In the genomic region with DNA sequence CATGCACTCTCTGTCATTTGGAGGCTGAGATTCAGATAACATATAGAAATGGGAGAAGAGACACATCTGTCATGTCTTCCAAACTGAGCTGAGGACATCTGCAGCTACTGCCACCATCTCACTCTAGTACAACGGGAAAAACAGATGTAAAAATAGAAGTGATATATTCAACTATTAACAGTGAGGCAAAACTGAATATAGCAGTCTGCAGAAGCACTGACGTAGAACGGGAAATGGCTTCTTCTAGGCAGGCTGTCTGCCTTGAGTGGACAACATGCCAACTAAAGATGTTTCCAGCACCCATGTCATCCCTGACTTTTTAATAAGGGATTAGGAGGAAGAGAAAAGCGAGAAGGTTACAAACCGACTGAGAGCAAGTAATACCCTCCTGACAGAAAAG, we compare ENCODE assay signal across 17 cellular contexts. TPM values are rescaled to one million over a fixed set of nuclear protein-coding genes. Genes with fewer than 3 reads are reported as not detected.
DNase-seq lines count a peak whose midpoint lies in the region; ATAC-seq and TF ChIP-seq lines count a peak whose summit lies in the region.
"Had no signal": no experiment of that assay in that cellular context is flagged by ENCODE, and none has a peak within 500 bp of the region (broad histone marks: within the 10 kb centered on the region; RNA-seq: fewer than 3 reads in every experiment).

No MANE protein-coding gene starts in this region.

- ATAC-seq in gastrocnemius medialis = peak; percentile 79 to 85
- no peak for ATAC-seq in GM21360 (IDR thresholded peaks at IDR 0.05; ENCODE audit: unreplicated experiment)
- ATAC-seq: K562, Panc1 had no signal

- intact Hi-C loops in left ventricle myocardium inferior (cut with micrococcal nuclease) (no loop called here), gastrocnemius medialis (cut with DNase I; ENCODE audit: low total_unique reads) (loop anchor here (1.0 to 2.0 kb wide), 2 partner anchors 69 to 120 kb away; no protein-coding TSS in a partner anchor)

- no peaks in the 10 kb centered on the region for H4K20me1 ChIP-seq in BLaER1 treated with 17β-estradiol and CSF1 and Interleukin-3, amounts not matched to agents 10 nM and 100 nM

- TF ChIP-seq CTCF in coronary artery (IDR thresholded peaks at IDR 0.05) (no peak), left ventricle myocardium inferior (IDR thresholded peaks at IDR 0.05; ENCODE audit: borderline replicate concordance) (no peak), gastrocnemius medialis (IDR thresholded peaks at IDR 0.05 in 4 of 5, conservative IDR thresholded peaks at IDR 0.05 in 1 of 5) (no peak)

- no peaks in the 10 kb centered on the region for H3K27me3 ChIP-seq in BLaER1 treated with 17β-estradiol and CSF1 and Interleukin-3, amounts not matched to agents 10 nM and 100 nM
- H3K27me3 ChIP-seq in left ventricle myocardium inferior (ENCODE audit: low read depth) = no peaks in the 10 kb centered on the region
- no peaks in the 10 kb centered on the region for H3K27me3 ChIP-seq in gastrocnemius medialis

- no peak overlapping the region for H3K4me3 ChIP-seq in BLaER1 treated with 17β-estradiol and CSF1 and Interleukin-3, amounts not matched to agents 10 nM and 100 nM
- H3K4me3 ChIP-seq in coronary artery (peak overlapping the region; percentile 48), left ventricle myocardium inferior (peak overlapping the region; percentile 10), gastrocnemius medialis (peak overlapping the region in 3 of 4 donors; percentile 3 to 43 (median 33))
- H3K4me3 ChIP-seq: K562 had no signal

- in situ Hi-C loops in gastrocnemius medialis (cut with MboI; ENCODE audit: low sequenced_read_pairs in 4 of 4) = no loop called here

- peaks cover 0 to 11% (median 0%) of the 10 kb centered on the region in 11 experiments; a peak in 6 of 22 replicates for H3K36me3 ChIP-seq in BLaER1 treated with 17β-estradiol and CSF1 and Interleukin-3, amounts not matched to agents 10 nM and 100 nM
- H3K36me3 ChIP-seq in left ventricle myocardium inferior (no peaks in the 10 kb centered on the region), gastrocnemius medialis (no peaks in the 10 kb centered on the region)

- H3K27ac ChIP-seq in BLaER1 treated with 17β-estradiol and CSF1 and Interleukin-3, amounts not matched to agents 10 nM and 100 nM = peak overlapping the region in 6 of 11 experiments; percentile 11 to 40 (median 30); a peak in 9 of 22 replicates
- H3K27ac ChIP-seq in coronary artery = peak overlapping the region; percentile 22 to 58
- H3K27ac ChIP-seq in left ventricle myocardium inferior (replicated peaks) = peak overlapping the region; percentile 41
- peak overlapping the region; percentile 75 to 82 (median 78) for H3K27ac ChIP-seq in gastrocnemius medialis
- H3K27ac ChIP-seq: C4-2B had no signal

- peaks cover 10 to 38% (median 17%) of the 10 kb centered on the region in 11 experiments for H3K9me3 ChIP-seq in BLaER1 treated with 17β-estradiol and CSF1 and Interleukin-3, amounts not matched to agents 10 nM and 100 nM (replicated peaks in 1 of 11)
- H3K9me3 ChIP-seq in left ventricle myocardium inferior (replicated peaks) = peaks cover 10% of the 10 kb centered on the region
- H3K9me3 ChIP-seq in gastrocnemius medialis = no peaks in the 10 kb centered on the region

- H3K9ac ChIP-seq in BLaER1 treated with 17β-estradiol and CSF1 and Interleukin-3, amounts not matched to agents 10 nM and 100 nM = peak overlapping the region in 2 of 11 experiments; percentile 2 to 4; a peak in 2 of 22 replicates

- H3K4me1 ChIP-seq in BLaER1 treated with 17β-estradiol and CSF1 and Interleukin-3, amounts not matched to agents 10 nM and 100 nM = peaks cover 14 to 45% (median 18%) of the 10 kb centered on the region in 10 experiments
- H3K4me1 ChIP-seq in left ventricle myocardium inferior (peaks cover 10% of the 10 kb centered on the region), gastrocnemius medialis (peaks cover 12 to 30% of the 10 kb centered on the region in 2 donors)

- TF ChIP-seq POLR2A in gastrocnemius medialis (IDR thresholded peaks at IDR 0.05) = no peak

- H3K4me2 ChIP-seq in BLaER1 treated with 17β-estradiol and CSF1 and Interleukin-3, amounts not matched to agents 10 nM and 100 nM = peak overlapping the region; percentile 15 to 53 (median 38); a peak in 21 of 22 replicates

- no peak for DNase-seq in coronary artery (ENCODE audit: low spot score)
- DNase-seq in left ventricle myocardium inferior = no peak
- DNase-seq in gastrocnemius medialis = no peak
- DNase-seq in NCI-H226 = no peak
- no peak for DNase-seq in NCI-H2029 treated with DMSO at 0.1 percent for 48 hours (lab: John Stamatoyannopoulos, UW)
- DNase-seq in SIG-M5 treated with dmso at 0.1 percent for 504 hours (lab: John Stamatoyannopoulos, UW; ENCODE audit: unreplicated experiment) = no peak
- DNase-seq: COR-L47, DMS153, MV-4-11, NCI-H1417 treated with DMSO at 0.1 percent for 48 hours, NCI-H2029, NCI-H524 had no signal

RNA-seq across cellular contexts. Expression of gene MRPL33, which starts 51.6 kb away (rescaled TPM):
- total RNA-seq in left ventricle myocardium inferior = 390 TPM
- total RNA-seq in gastrocnemius medialis = 100 to 1,000 TPM; 231 to 500 (median 388) TPM

Comparison
In these comparisons a context has a peak if more than half of its experiments do, and no peak if none do; other contexts are left out.
1. H3K4me3 ChIP-seq: peak in coronary artery (single experiment), left ventricle myocardium inferior (single experiment) and gastrocnemius medialis (3 of 4); none in BLaER1 treated with 17β-estradiol and CSF1 and Interleukin-3, amounts not matched to agents 10 nM and 100 nM (0 of 10).
2. Peak in every context shown above with its lines, with median percentiles within 50 percentile points of each other: H3K27ac ChIP-seq.